ENCODE assay signal across 17 cellular contexts in the genomic region with DNA sequence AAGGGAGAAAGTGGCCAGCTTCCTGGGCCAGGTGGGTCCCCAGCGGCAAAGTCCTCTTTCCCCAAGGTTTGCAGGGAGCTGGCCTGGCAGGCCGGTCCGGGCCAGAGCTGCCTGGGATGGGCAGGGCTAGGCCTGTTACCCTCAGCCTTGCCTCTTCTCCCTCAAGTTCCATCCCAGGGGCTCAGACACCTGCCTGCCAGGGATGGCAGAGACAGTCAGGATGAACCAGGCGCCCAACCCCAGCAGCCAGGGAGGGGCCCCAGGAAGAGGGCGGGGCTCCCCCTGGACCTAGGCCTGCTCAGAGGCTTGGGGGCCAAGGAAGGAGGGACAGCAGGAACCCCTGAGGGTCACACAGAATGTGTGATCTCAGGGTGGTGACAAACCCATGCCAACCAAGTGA.
DNase-seq lines count a peak whose midpoint lies in the region; ATAC-seq and TF ChIP-seq lines count a peak whose summit lies in the region.
"Had no signal": no experiment of that assay in that cellular context is flagged by ENCODE, and none has a peak within 500 bp of the region (broad histone marks: within the 10 kb centered on the region; RNA-seq: fewer than 3 reads in every experiment).

No MANE protein-coding gene starts in this region.

- H3K27me3 ChIP-seq in breast epithelium, result no peaks in the 10 kb centered on the region
- no peaks in the 10 kb centered on the region for H3K27me3 ChIP-seq in mammary epithelial cell (ENCODE audit: insufficient read depth, low read length)
- no peaks in the 10 kb centered on the region for H3K27me3 ChIP-seq in body of pancreas
- H3K27me3 ChIP-seq in tibial artery, result no peaks in the 10 kb centered on the region

- H3K4me1 ChIP-seq in breast epithelium (peaks cover 7 to 16% of the 10 kb centered on the region in 2 donors), mammary epithelial cell (ENCODE audit: insufficient read depth, low read length) (no peaks in the 10 kb centered on the region), body of pancreas (peaks cover 65% of the 10 kb centered on the region), mucosa of descending colon (ENCODE audit: low read depth) (peaks cover 32% of the 10 kb centered on the region), tibial artery (peaks cover 0 to 80% (median 55%) of the 10 kb centered on the region in 4 donors)

- peak overlapping the region; percentile 66 to 93 for H3K27ac ChIP-seq in breast epithelium
- no peak overlapping the region for H3K27ac ChIP-seq in mammary epithelial cell (ENCODE audit: insufficient read depth, low read depth, low read length)
- H3K27ac ChIP-seq in body of pancreas, result peak overlapping the region; percentile 42 to 80 (median 72)
- H3K27ac ChIP-seq in tibial artery, result peak overlapping the region; percentile 62 to 78

- H3K9me3 ChIP-seq in breast epithelium (no peaks in the 10 kb centered on the region), mammary epithelial cell (replicated peaks; ENCODE audit: insufficient read depth, low read length) (no peaks in the 10 kb centered on the region), body of pancreas (no peaks in the 10 kb centered on the region), mucosa of descending colon (no peaks in the 10 kb centered on the region), tibial artery (no peaks in the 10 kb centered on the region)

- no peak overlapping the region for H2AFZ ChIP-seq in mammary epithelial cell (ENCODE audit: low read depth, low read length)

- no peak for ATAC-seq in body of pancreas
- ATAC-seq in mucosa of descending colon, result peak; percentile 43
- ATAC-seq in HG03457 (IDR thresholded peaks at IDR 0.05; ENCODE audit: unreplicated experiment), result no peak
- ATAC-seq in GM21381 (IDR thresholded peaks at IDR 0.05; ENCODE audit: unreplicated experiment), result no peak
- ATAC-seq: activated CD4-positive, alpha-beta T cell treated with anti-CD3 and anti-CD28 coated beads for 36 hours; activated CD8-positive, alpha-beta memory T cell treated with anti-CD3 and anti-CD28 coated beads, Interleukin-2, amount 10 ng/mL, durations not matched to agents 7 days and 5 days; HCT116 had no signal

- CTCF ChIA-PET in mammary epithelial cell (lab: Charles Lee; ENCODE audit: low non-redundant PET), result no interaction called here

- TF ChIP-seq POLR2A in breast epithelium (IDR thresholded peaks at IDR 0.05) (no peak), body of pancreas (IDR thresholded peaks at IDR 0.05) (no peak)

- H3K9ac ChIP-seq in mammary epithelial cell (ENCODE audit: insufficient read depth, low read length), result no peak overlapping the region

- H3K36me3 ChIP-seq in breast epithelium (no peaks in the 10 kb centered on the region), mammary epithelial cell (ENCODE audit: insufficient read depth, low read length) (no peaks in the 10 kb centered on the region), body of pancreas (replicated peaks in 1 of 2; ENCODE audit: insufficient read depth in 1 of 2, low read depth in 2 of 2) (no peaks in the 10 kb centered on the region), mucosa of descending colon (ENCODE audit: low read depth) (no peaks in the 10 kb centered on the region), tibial artery (no peaks in the 10 kb centered on the region)

- peaks cover 4% of the 10 kb centered on the region for H3K79me2 ChIP-seq in mammary epithelial cell (ENCODE audit: insufficient read depth, low read length)

- intact Hi-C loops in breast epithelium (cut with DNase I; ENCODE audit: low total_unique reads), result loop anchor here (10.0 kb wide), 1 partner anchor 189 kb away; no protein-coding TSS in a partner anchor
- intact Hi-C loops in mammary epithelial cell (cut with micrococcal nuclease), result no loop called here
- intact Hi-C loops in body of pancreas (cut with DNase I), result no loop called here
- intact Hi-C loops in mucosa of descending colon (cut with DNase I, micrococcal nuclease), result no loop called here
- intact Hi-C loops in tibial artery (cut with DNase I; ENCODE audit: low total_unique reads), result no loop called here

- DNase-seq in breast epithelium (ENCODE audit: low spot score in 2 of 2) (no peak), mammary epithelial cell (no peak), body of pancreas (no peak), mucosa of descending colon (peak in 1 of 3 donors; percentile 63), tibial artery (no peak), NCI-H1436 treated with DMSO at 0.1 percent for 48 hours (lab: John Stamatoyannopoulos, UW) (no peak)
- DNase-seq: activated CD4-positive, alpha-beta T cell treated with anti-CD3 and anti-CD28 coated beads for 36 hours; activated CD8-positive, alpha-beta memory T cell treated with anti-CD3 and anti-CD28 coated beads, Interleukin-2, amount 10 ng/mL, durations not matched to agents 7 days and 5 days; activated naive CD8-positive, alpha-beta T cell treated with anti-CD3 and anti-CD28 coated beads for 36 hours; Kasumi-1; NCI-H1105 treated with DMSO at 0.1 percent for 48 hours; NCI-H2107; stimulated activated CD4-positive, alpha-beta T cell treated with anti-CD3 and anti-CD28 coated beads, Interleukin-1b, Interleukin-23, amount 100 ng/mL, for 48 hours; stimulated activated naive CD4-positive, alpha-beta T cell had no signal

- BruUV-seq in mammary epithelial cell (replicated peaks; lab: Mats Ljungman, UMichigan), result no TSS peak

- no peak overlapping the region for H3K4me2 ChIP-seq in mammary epithelial cell (ENCODE audit: insufficient read depth, low read depth, low read length)

- dilution Hi-C loops in mammary epithelial cell (cut with HindIII; ENCODE audit: low sequenced_read_pairs), result no loop called here

- H3K4me3 ChIP-seq in breast epithelium, result no peak overlapping the region
- H3K4me3 ChIP-seq in mammary epithelial cell (replicated peaks in 1 of 3; ENCODE audit: insufficient read depth in 1 of 3, low read depth in 2 of 3, low read length in 3 of 3), result no peak overlapping the region
- H3K4me3 ChIP-seq in body of pancreas, result no peak overlapping the region
- no peak overlapping the region for H3K4me3 ChIP-seq in mucosa of descending colon
- no peak overlapping the region for H3K4me3 ChIP-seq in tibial artery

- in situ Hi-C loops in mammary epithelial cell (cut with MboI; ENCODE audit: low sequenced_read_pairs in 2 of 2), result loop anchor here in 1 of 2 donors (25.0 kb wide), 1 partner anchor 186 kb away; no protein-coding TSS in a partner anchor

- H4K20me1 ChIP-seq in mammary epithelial cell (ENCODE audit: insufficient read depth, low read length), result no peaks in the 10 kb centered on the region

- no peak for TF ChIP-seq CTCF in breast epithelium (IDR thresholded peaks at IDR 0.05)
- no peak for TF ChIP-seq CTCF in mammary epithelial cell (conservative IDR thresholded peaks at IDR 0.05 in 1 of 2, IDR thresholded peaks at IDR 0.05 in 1 of 2; ENCODE audit: extremely low read depth in 1 of 2, insufficient read depth in 1 of 2, low read depth in 1 of 2, low read length in 2 of 2)
- no peak for TF ChIP-seq CTCF in body of pancreas (IDR thresholded peaks at IDR 0.05)
- TF ChIP-seq CTCF in mucosa of descending colon (IDR thresholded peaks at IDR 0.05), result no peak
- TF ChIP-seq CTCF in tibial artery (IDR thresholded peaks at IDR 0.05), result no peak

- 90% methylated on average over 2 of the region's 5 CpGs for WGBS in mammary epithelial cell (ENCODE audit: low coverage, missing lambda C conversion rate)
- WGBS in body of pancreas, 2 donors, result 84 to 100% methylated on average over 2 to 4 of the region's 5 CpGs
